ENCODE assay signal across 20 cellular contexts in genomic region chr1:114088392-114089299, GRCh38.
A peak's percentile ranks its signal among the peaks of the same experiment; 100 is the strongest.
DNase-seq lines count a peak whose midpoint lies in the region; ATAC-seq and TF ChIP-seq lines count a peak whose summit lies in the region.
"Had no signal": no experiment of that assay in that cellular context is flagged by ENCODE, and none has a peak within 500 bp of the region (broad histone marks: within the 10 kb centered on the region; RNA-seq: fewer than 3 reads in every experiment).

No MANE protein-coding gene starts in this region.

- H3K27me3 Mint-ChIP-seq in WTC11 (ENCODE audit: low read depth), result peaks cover 11% of the 10 kb centered on the region
- peaks cover 11% of the 10 kb centered on the region for H3K27me3 Mint-ChIP-seq in neural progenitor cell (ENCODE audit: insufficient read depth, low read depth)

- no peaks in the 10 kb centered on the region for H3K79me2 ChIP-seq in neural progenitor cell (ENCODE audit: low read depth)

- no peaks in the 10 kb centered on the region for H3K9me3 ChIP-seq in HUES64 (ENCODE audit: insufficient read depth, low read depth, low read length)
- H3K9me3 ChIP-seq in NT2/D1 (ENCODE audit: insufficient read depth, low read length), result peaks cover 27% of the 10 kb centered on the region; the same call in 1 of the 2 replicates
- H3K9me3 ChIP-seq in neural progenitor cell (ENCODE audit: low read depth), result no peaks in the 10 kb centered on the region
- no peaks in the 10 kb centered on the region for H3K9me3 ChIP-seq in aorta (ENCODE audit: control insufficient read depth, low read length)
- H3K9me3 ChIP-seq: BE2C, Peyer's patch, spleen had no signal

- H3K4me1 Mint-ChIP-seq in WTC11 (peaks cover 69% of the 10 kb centered on the region), neural progenitor cell (peaks cover 15% of the 10 kb centered on the region)

- H3K36me3 Mint-ChIP-seq in WTC11 (peaks cover 77% of the 10 kb centered on the region), neural progenitor cell (peaks cover 9% of the 10 kb centered on the region)
- H3K36me3 Mint-ChIP-seq: activated naive CD4-positive, alpha-beta T cell treated with anti-CD3 and anti-CD28 coated beads, Interleukin-2, amount 50 U/mL, for 72 hours; mesothelial cell of epicardium; T-cell had no signal

- ATAC-seq in WTC11 (peak; percentile 93), GM19452 (IDR thresholded peaks at IDR 0.05; ENCODE audit: unreplicated experiment) (no peak), aorta (ENCODE audit: low FRiP score) (no peak)
- ATAC-seq: activated CD8-positive, alpha-beta T cell treated with anti-CD3 and anti-CD28 coated beads for 36 hours; activated naive CD4-positive, alpha-beta T cell treated with anti-CD3 and anti-CD28 coated beads, Interleukin-2, amount 50 U/mL, for 72 hours; T-cell had no signal

- peaks cover 15% of the 10 kb centered on the region for H3K9me3 Mint-ChIP-seq in WTC11
- H3K9me3 Mint-ChIP-seq in neural progenitor cell, result peaks cover 1% of the 10 kb centered on the region
- H3K9me3 Mint-ChIP-seq: activated CD8-positive, alpha-beta T cell treated with anti-CD3 and anti-CD28 coated beads for 36 hours; activated naive CD4-positive, alpha-beta T cell treated with anti-CD3 and anti-CD28 coated beads, Interleukin-2, amount 50 U/mL, for 72 hours; activated T-cell treated with anti-CD3 and anti-CD28 coated beads, Interleukin-2, amount 50 U/mL, for 24 hours; T-cell had no signal

- peaks cover 23% of the 10 kb centered on the region for H3F3A ChIP-seq in neural progenitor cell (ENCODE audit: low read depth)

- peak; percentile 76 for DNase-seq in NT2/D1 (ENCODE audit: low read depth, low spot score)
- peak; percentile 53 for DNase-seq in WTC11 (ENCODE audit: low spot score)
- no peak for DNase-seq in neural progenitor cell (ENCODE audit: low spot score)
- no peak for DNase-seq in aorta
- no peak for DNase-seq in HT-29 (ENCODE audit: low spot score)
- DNase-seq: activated CD8-positive, alpha-beta T cell treated with anti-CD3 and anti-CD28 coated beads for 36 hours; activated T-cell treated with anti-CD3 and anti-CD28 coated beads, Interleukin-2, amount 50 U/mL, for 24 hours; BE2C; brain microvascular endothelial cell; cortex of kidney; IMR-90; NCI-H1048; NCI-H524 treated with DMSO at 0.1 percent for 48 hours; Peyer's patch; spleen had no signal

- peaks cover 41% of the 10 kb centered on the region for H3K36me3 ChIP-seq in HUES64 (ENCODE audit: insufficient read depth, low read length)
- H3K36me3 ChIP-seq in NT2/D1 (ENCODE audit: insufficient read depth, insufficient read length, low read length), result peaks cover 11% of the 10 kb centered on the region
- no peaks in the 10 kb centered on the region for H3K36me3 ChIP-seq in neural progenitor cell
- no peaks in the 10 kb centered on the region for H3K36me3 ChIP-seq in aorta (ENCODE audit: control insufficient read depth in 1 of 2, insufficient read depth in 2 of 2, low read length in 1 of 2)
- H3K36me3 ChIP-seq: BE2C, brain microvascular endothelial cell, Peyer's patch, spleen had no signal

- H3K27ac ChIP-seq in HUES64 (ENCODE audit: low read depth, low read length) (peak overlapping the region; percentile 69; the same call in 1 of the 2 replicates), neural progenitor cell (peak overlapping the region; percentile 25), aorta (ENCODE audit: low read depth in 1 of 2, low read length in 2 of 2) (no peak overlapping the region)
- H3K27ac ChIP-seq: brain microvascular endothelial cell, Peyer's patch, spleen had no signal

- TF ChIP-seq CTCF in WTC11 (IDR thresholded peaks at IDR 0.05), result no peak
- TF ChIP-seq CTCF in neural progenitor cell (IDR thresholded peaks at IDR 0.05), result no peak

- no peaks in the 10 kb centered on the region for H4K20me1 ChIP-seq in neural progenitor cell (ENCODE audit: low read depth)

- H3K4me3 ChIP-seq in HUES64 (ENCODE audit: low read length), result no peak overlapping the region
- no peak overlapping the region for H3K4me3 ChIP-seq in NT2/D1 (ENCODE audit: insufficient read length, low read depth)
- no peak overlapping the region for H3K4me3 ChIP-seq in neural progenitor cell
- H3K4me3 ChIP-seq in aorta (ENCODE audit: low read length in 2 of 2), result no peak overlapping the region
- H3K4me3 ChIP-seq: Peyer's patch, spleen had no signal

- CTCF ChIA-PET in WTC11 (lab: Charles Lee), result interaction anchor here (0.7 to 2.5 kb wide), 16 partner anchors 8 to 204 kb away, joined by 3 to 27 read pairs (median 4); partner anchors contain the start of gene OLFML3

- H3K4me1 ChIP-seq in HUES64 (ENCODE audit: insufficient read depth, low read length) (peaks cover 24% of the 10 kb centered on the region), NT2/D1 (ENCODE audit: insufficient read depth, insufficient read length) (peaks cover 17% of the 10 kb centered on the region), neural progenitor cell (peaks cover 17% of the 10 kb centered on the region), aorta (ENCODE audit: control insufficient read depth in 1 of 2, insufficient read depth in 2 of 2, low read length in 2 of 2) (no peaks in the 10 kb centered on the region)
- H3K4me1 ChIP-seq: BE2C, Peyer's patch, spleen had no signal

- peak overlapping the region; percentile 80 for H3K27ac Mint-ChIP-seq in WTC11
- no peak overlapping the region for H3K27ac Mint-ChIP-seq in neural progenitor cell
- H3K27ac Mint-ChIP-seq: activated CD8-positive, alpha-beta T cell treated with anti-CD3 and anti-CD28 coated beads for 36 hours; activated naive CD4-positive, alpha-beta T cell treated with anti-CD3 and anti-CD28 coated beads, Interleukin-2, amount 50 U/mL, for 72 hours; activated T-cell treated with anti-CD3 and anti-CD28 coated beads, Interleukin-2, amount 50 U/mL, for 24 hours; mesothelial cell of epicardium; T-cell had no signal

- intact Hi-C loops in aorta (cut with DNase I), result no loop called here

- no peak overlapping the region for H3K9ac ChIP-seq in HUES64 (ENCODE audit: low read depth, low read length)
- H3K9ac ChIP-seq in NT2/D1 (ENCODE audit: insufficient read length, low read depth), result no peak overlapping the region
- no peak overlapping the region for H3K9ac ChIP-seq in neural progenitor cell

- no peak overlapping the region for H2AFZ ChIP-seq in neural progenitor cell (replicated peaks)

- POLR2A ChIA-PET in WTC11 (lab: Charles Lee), result interaction anchor here (0.6 to 1.6 kb wide), 5 partner anchors 8 to 214 kb away, joined by 3 to 6 read pairs (median 4); partner anchors contain the start of gene OLFML3

- H3K4me2 ChIP-seq in neural progenitor cell, result peak overlapping the region; percentile 10

- H3K4me3 Mint-ChIP-seq in WTC11 (no peak overlapping the region), neural progenitor cell (no peak overlapping the region)
- H3K4me3 Mint-ChIP-seq: activated CD8-positive, alpha-beta T cell treated with anti-CD3 and anti-CD28 coated beads for 36 hours; activated T-cell treated with anti-CD3 and anti-CD28 coated beads, Interleukin-2, amount 50 U/mL, for 24 hours; mesothelial cell of epicardium; T-cell had no signal

- 59% methylated on average over 12 of the region's 13 CpGs for WGBS in HUES64
- 57 to 65% methylated on average over 13 of the region's 13 CpGs for WGBS in aorta, 2 donors

- H3K27me3 ChIP-seq in HUES64 (ENCODE audit: insufficient read depth, low read length) (no peaks in the 10 kb centered on the region), NT2/D1 (ENCODE audit: insufficient read depth, insufficient read length) (no peaks in the 10 kb centered on the region), neural progenitor cell (no peaks in the 10 kb centered on the region), aorta (ENCODE audit: control insufficient read depth in 1 of 2, insufficient read depth in 2 of 2, low read length in 1 of 2) (no peaks in the 10 kb centered on the region)
- H3K27me3 ChIP-seq: Peyer's patch, spleen had no signal

TF ChIP-seq in WTC11, 78 proteins besides CTCF, POLR2A, EP300 and RAD21 (continues in another document):
- TF ChIP-seq ZMAT4 (CRISPR knock-in tag; IDR thresholded peaks at IDR 0.05), result peak; percentile 51; the same call in 1 of the 2 replicates
- TF ChIP-seq GRHL2 (CRISPR knock-in tag; IDR thresholded peaks at IDR 0.05; ENCODE audit: insufficient replicate concordance, severe bottlenecking), result no peak
- no peak for TF ChIP-seq FOXK1 (CRISPR knock-in tag; IDR thresholded peaks at IDR 0.05)
- TF ChIP-seq TEAD1 (CRISPR knock-in tag; IDR thresholded peaks at IDR 0.05), result peak; percentile 39; the same call in 1 of the 2 replicates
- TF ChIP-seq E2F4 (CRISPR knock-in tag; IDR thresholded peaks at IDR 0.05; ENCODE audit: borderline replicate concordance, low read depth), result no peak
- TF ChIP-seq ZBTB21 (CRISPR knock-in tag; IDR thresholded peaks at IDR 0.05; ENCODE audit: borderline replicate concordance), result no peak
- TF ChIP-seq MAX (CRISPR knock-in tag; IDR thresholded peaks at IDR 0.05), result peak; percentile 50; the same call in 1 of the 2 replicates
- TF ChIP-seq MYBL2 (CRISPR knock-in tag; IDR thresholded peaks at IDR 0.05), result no peak
- no peak for TF ChIP-seq NFATC4 (CRISPR knock-in tag; IDR thresholded peaks at IDR 0.05)

Comparison
In these comparisons a context has a peak if more than half of its experiments do, and no peak if none do; other contexts are left out.
1. H3K27ac ChIP-seq: peak in HUES64 (single experiment) and neural progenitor cell (single experiment); none in aorta (0 of 2).
2. DNase-seq: peak in NT2/D1 (single experiment) and WTC11 (single experiment); none in neural progenitor cell (single experiment), aorta (0 of 2) and HT-29 (single experiment).